14 cellular contexts compared by ENCODE assay signal in genomic region chr2:2098458-2099167, GRCh38.
DNase-seq lines count a peak whose midpoint lies in the region; ATAC-seq, FAIRE-seq and TF ChIP-seq lines count a peak whose summit lies in the region.
"Had no signal": no experiment of that assay in that cellular context is flagged by ENCODE, and none has a peak within 500 bp of the region (broad histone marks: within the 10 kb centered on the region; RNA-seq: fewer than 3 reads in every experiment).

No MANE protein-coding gene starts in this region.

- 0 out of 2 replicates have a peak overlapping the region, but pooled peaks have one; percentile 6 for H3K4me2 ChIP-seq in HepG2 (ENCODE audit: low read depth, low read length)
- H3K4me2 ChIP-seq: BLaER1, GM23338 had no signal

- intact Hi-C loops in HepG2 (cut with micrococcal nuclease; ENCODE audit: unreplicated experiment): no loop called here

- no peak for FAIRE-seq in HepG2 (lab: Jason Lieb, UNC)

- H3K79me2 ChIP-seq in HepG2 (ENCODE audit: insufficient read depth, low read length): no peaks in the 10 kb centered on the region

- DNase-seq in G401 (ENCODE audit: low spot score) (peak; percentile 44), cerebellar cortex (ENCODE audit: low spot score) (peak; percentile 28), HepG2 (ENCODE audit: low spot score) (no peak), superior temporal gyrus (ENCODE audit: extremely low spot score) (peak; percentile 14), NCI-H526 treated with DMSO at 0.1 percent for 48 hours (lab: John Stamatoyannopoulos, UW) (no peak), amniotic stem cell (lab: John Stamatoyannopoulos, UW) (no peak)
- DNase-seq: 8988T; AML-193; CD8-positive, alpha-beta memory T cell; DMS53; H9 had no signal

- in situ Hi-C loops in G401 (cut with HindIII; ENCODE audit: low sequenced_read_pairs) (no loop called here), HepG2 (cut with HindIII; ENCODE audit: extremely low pct_ligation_motif_present, low pct_unique_long_range_greater_than_20kb) (no loop called here)

- no TSS peak for BruUV-seq in HepG2 (replicated peaks; lab: Mats Ljungman, UMichigan)

- H4K20me1 ChIP-seq in HepG2 (ENCODE audit: insufficient read depth, low read length): no peaks in the 10 kb centered on the region
- H4K20me1 ChIP-seq: BLaER1 had no signal

- H3K9me3 ChIP-seq in HepG2 (ENCODE audit: low read length): no peaks in the 10 kb centered on the region
- H3K9me3 ChIP-seq: BLaER1 had no signal

- CTCF ChIA-PET in HepG2 (lab: Yijun Ruan, JAX; ENCODE audit: low intra/inter-chr PET ratio, low total read pairs): no interaction called here

- TF ChIP-seq EP300 in HepG2 (IDR thresholded peaks at IDR 0.05; ENCODE audit: low read depth in 2 of 2, low read length in 2 of 2) (no peak), HepG2 (CRISPR knock-in tag; IDR thresholded peaks at IDR 0.05; ENCODE audit: borderline replicate concordance) (no peak)

- no peak overlapping the region for H3K27ac ChIP-seq in HepG2 (ENCODE audit: extremely low read length, insufficient read depth, low read length)
- H3K27ac ChIP-seq: BLaER1 had no signal

- no peaks in the 10 kb centered on the region for H3K36me3 ChIP-seq in HepG2 (replicated peaks in 1 of 2; ENCODE audit: control insufficient read depth in 1 of 2, insufficient read depth in 2 of 2, low read length in 2 of 2)
- H3K36me3 ChIP-seq: BLaER1 had no signal

- TF ChIP-seq RAD21 in HepG2 (CRISPR knock-in tag; IDR thresholded peaks at IDR 0.05): no peak

- peaks cover 11% of the 10 kb centered on the region; the same call in 1 of the 2 replicates for H3K4me1 ChIP-seq in HepG2 (ENCODE audit: insufficient read depth, low read length)

- POLR2A ChIA-PET in HepG2 (lab: Yijun Ruan, JAX): no interaction called here

- no peak for TF ChIP-seq POLR2A in HepG2 (IDR thresholded peaks at IDR 0.05; ENCODE audit: insufficient read depth in 1 of 2, low read depth in 2 of 2, low read length in 2 of 2)

- no peak overlapping the region for H2AFZ ChIP-seq in HepG2 (ENCODE audit: low read length)
- H2AFZ ChIP-seq: GM23338 had no signal

- 1% methylated on average over 5 of the region's 5 CpGs for WGBS in HepG2 (ENCODE audit: low lambda C conversion rate)

- no peak for TF ChIP-seq CTCF in HepG2 (CRISPR knock-in tag; IDR thresholded peaks at IDR 0.05)

- ATAC-seq in HepG2 (peak; percentile 79), GM18868 (IDR thresholded peaks at IDR 0.05; ENCODE audit: unreplicated experiment) (no peak)
- ATAC-seq: GM23338 had no signal

- H3K4me3 ChIP-seq in HepG2 (replicated peaks in 1 of 3; ENCODE audit: insufficient read depth in 1 of 3, low read depth in 2 of 3, low read length in 3 of 3): no peak overlapping the region
- H3K4me3 ChIP-seq: BLaER1, GM23338 had no signal

- H3K27me3 ChIP-seq in HepG2 (ENCODE audit: control insufficient read depth in 1 of 2, insufficient read depth in 2 of 2, low read length in 2 of 2): no peaks in the 10 kb centered on the region
- H3K27me3 ChIP-seq: BLaER1 had no signal

- H3K9ac ChIP-seq in HepG2 (ENCODE audit: insufficient read depth, low read depth, low read length): no peak overlapping the region
- H3K9ac ChIP-seq: BLaER1 had no signal

TF ChIP-seq in HepG2, 621 proteins besides CTCF, POLR2A, EP300 and RAD21:
- no peak for TF ChIP-seq ZNF367 (CRISPR knock-in tag; IDR thresholded peaks at IDR 0.05; ENCODE audit: borderline replicate concordance)
- TF ChIP-seq ZNF263 (CRISPR knock-in tag; IDR thresholded peaks at IDR 0.05): peak; percentile 86
- no peak for TF ChIP-seq SOX6 (IDR thresholded peaks at IDR 0.05)
- TF ChIP-seq SOX6 (CRISPR knock-in tag; IDR thresholded peaks at IDR 0.05): 0 out of 2 replicates have a peak, but pooled peaks have one; percentile 17
- no peak for TF ChIP-seq LCORL (IDR thresholded peaks at IDR 0.05)
- TF ChIP-seq LCORL (CRISPR knock-in tag; IDR thresholded peaks at IDR 0.05): peak; percentile 12; the same call in 1 of the 2 replicates
- no peak for TF ChIP-seq SALL2 (CRISPR knock-in tag; IDR thresholded peaks at IDR 0.05)
TF ChIP-seq in HepG2: peak in this region for 3.

Comparison
In these comparisons a context has a peak if more than half of its experiments do, and no peak if none do; other contexts are left out.
1. DNase-seq: peak in G401 (single experiment), cerebellar cortex (single experiment) and superior temporal gyrus (single experiment); none in HepG2 (single experiment), NCI-H526 treated with DMSO at 0.1 percent for 48 hours (single experiment) and amniotic stem cell (single experiment).